In genomic region chr18:46387426-46388131, GRCh38 we compare ENCODE assay signal across 11 cellular contexts.
A peak's percentile ranks its signal among the peaks of the same experiment; 100 is the strongest.
DNase-seq lines count a peak whose midpoint lies in the region; FAIRE-seq and TF ChIP-seq lines count a peak whose summit lies in the region.
"Had no signal": no experiment of that assay in that cellular context is flagged by ENCODE, and none has a peak within 500 bp of the region (broad histone marks: within the 10 kb centered on the region; RNA-seq: fewer than 3 reads in every experiment).

No MANE protein-coding gene starts in this region.

- no peak overlapping the region for H3K4me3 ChIP-seq in WERI-Rb-1 (ENCODE audit: low read depth, low read length)
- H3K4me3 ChIP-seq in cardiac muscle cell = no peak overlapping the region

- H3K4me1 ChIP-seq in cardiac muscle cell (ENCODE audit: low read depth) = peaks cover 17% of the 10 kb centered on the region

- H3K27me3 ChIP-seq in WERI-Rb-1 (ENCODE audit: insufficient read depth, low read depth, severe bottlenecking) (no peaks in the 10 kb centered on the region), cardiac muscle cell (no peaks in the 10 kb centered on the region)

- H3K9me3 ChIP-seq in WERI-Rb-1 (ENCODE audit: severe bottlenecking) (no peaks in the 10 kb centered on the region), cardiac muscle cell (ENCODE audit: low read depth) (no peaks in the 10 kb centered on the region)

- TF ChIP-seq CTCF in WERI-Rb-1 (IDR thresholded peaks at IDR 0.05; ENCODE audit: low read depth, low read length) = no peak
- no peak for TF ChIP-seq CTCF in cardiac muscle cell (IDR thresholded peaks at IDR 0.05; ENCODE audit: low read depth, low read length)

- DNase-seq in Daoy (ENCODE audit: low read depth) = peak; percentile 23
- DNase-seq in WERI-Rb-1 = peak; percentile 67
- peak in 1 of 2 donors; percentile 14 for DNase-seq in cardiac muscle cell (ENCODE audit: low read depth in 1 of 2, low spot score in 1 of 2)
- peak; percentile 98 for DNase-seq in renal cortical epithelial cell (ENCODE audit: low read depth)
- no peak for DNase-seq in GM12892 (ENCODE audit: insufficient read length)
- DNase-seq in HCEC 1CT = no peak
- no peak for DNase-seq in activated gamma-delta T cell treated with Interleukin-2 at 50 U/mL for 16 hours
- no peak for DNase-seq in stimulated activated naive CD4-positive, alpha-beta T cell treated with Interleukin-2 at 50 U/mL for 16 hours (lab: John Stamatoyannopoulos, UW)
- DNase-seq: activated T-cell treated with anti-CD3 and anti-CD28 coated beads, Interleukin-2, amount 50 U/mL, for 72 hours; brain microvascular endothelial cell had no signal

- TF ChIP-seq POLR2A in GM12892 (IDR thresholded peaks at IDR 0.05; ENCODE audit: low read depth, low read length) = no peak

- FAIRE-seq in GM12892 (lab: Jason Lieb, UNC) = no peak

- H3K36me3 ChIP-seq in WERI-Rb-1 (no peaks in the 10 kb centered on the region), cardiac muscle cell (no peaks in the 10 kb centered on the region)
- H3K36me3 ChIP-seq: brain microvascular endothelial cell had no signal

- no peak overlapping the region for H3K27ac ChIP-seq in WERI-Rb-1
- H3K27ac ChIP-seq in cardiac muscle cell = peak overlapping the region; percentile 66
- H3K27ac ChIP-seq: brain microvascular endothelial cell, C4-2B had no signal

Comparison
In these comparisons a context has a peak if more than half of its experiments do, and no peak if none do; other contexts are left out.
1. DNase-seq: peak in Daoy (single experiment), WERI-Rb-1 (single experiment) and renal cortical epithelial cell (single experiment); none in GM12892 (single experiment), HCEC 1CT (single experiment), activated gamma-delta T cell treated with Interleukin-2 at 50 U/mL for 16 hours (single experiment) and stimulated activated naive CD4-positive, alpha-beta T cell treated with Interleukin-2 at 50 U/mL for 16 hours (single experiment).